Comparison of ENCODE assay signal across 7 cellular contexts in genomic region chr20:20003088-20003954, GRCh38. TPM values are rescaled to one million over a fixed set of nuclear protein-coding genes. Genes with fewer than 3 reads are reported as not detected.
DNase-seq lines count a peak whose midpoint lies in the region; ATAC-seq and TF ChIP-seq lines count a peak whose summit lies in the region.

No MANE protein-coding gene starts in this region.

- no peaks in the 10 kb centered on the region for H3K9me3 Mint-ChIP-seq in activated CD8-positive, alpha-beta T cell treated with anti-CD3 and anti-CD28 coated beads for 36 hours

- H3K9me3 ChIP-seq in HCT116 (ENCODE audit: control insufficient read depth in 1 of 2, insufficient read depth in 1 of 2, low read depth in 1 of 2, low read length in 2 of 2) (no peaks in the 10 kb centered on the region), right atrium auricular region (no peaks in the 10 kb centered on the region)

- TF ChIP-seq POLR2A in HCT116 (IDR thresholded peaks at IDR 0.05; ENCODE audit: borderline replicate concordance, extremely low read depth, insufficient read depth, insufficient read length) (no peak), GM18505 (IDR thresholded peaks at IDR 0.05; ENCODE audit: borderline replicate concordance, extremely low read depth, insufficient read depth, insufficient read length) (no peak)

- TF ChIP-seq CTCF in HCT116 (IDR thresholded peaks at IDR 0.05 in 2 of 3, conservative IDR thresholded peaks at IDR 0.05 in 1 of 3; ENCODE audit: borderline replicate concordance in 1 of 3, insufficient read depth in 1 of 3, low read depth in 2 of 3, low read length in 2 of 3) (no peak), right atrium auricular region (IDR thresholded peaks at IDR 0.05) (no peak)
- no peak for TF ChIP-seq CTCF in activated CD8-positive, alpha-beta T cell treated with anti-CD3 and anti-CD28 coated beads for 36 hours (IDR thresholded peaks at IDR 0.05)

- H4K20me1 ChIP-seq in HCT116 (ENCODE audit: insufficient read depth): no peaks in the 10 kb centered on the region

- no peaks in the 10 kb centered on the region for H3K9me2 ChIP-seq in HCT116 (ENCODE audit: insufficient read depth)

- ATAC-seq in HCT116 (no peak), GM18505 (IDR thresholded peaks at IDR 0.05; ENCODE audit: unreplicated experiment) (no peak)
- ATAC-seq in activated CD8-positive, alpha-beta T cell treated with anti-CD3 and anti-CD28 coated beads for 36 hours: peak; percentile 94

- TF ChIP-seq RAD21 in HCT116 (IDR thresholded peaks at IDR 0.05; ENCODE audit: low read depth): no peak

- CTCF ChIA-PET in HCT116 (lab: Charles Lee): interaction anchor here (1.4 kb wide), 1 partner anchor 10 kb away, joined by 7 read pairs; no protein-coding TSS in a partner anchor
- CTCF ChIA-PET in activated CD8-positive, alpha-beta T cell treated with anti-CD3 and anti-CD28 coated beads for 36 hours (lab: Charles Lee): interaction anchor here (0.9 kb wide), 1 partner anchor 15 kb away, joined by 3 read pairs; no protein-coding TSS in a partner anchor

- H3K36me3 ChIP-seq in HCT116 (ENCODE audit: control insufficient read depth in 1 of 2, insufficient read depth in 2 of 2, low read length in 2 of 2): no peaks in the 10 kb centered on the region
- peaks cover 40% of the 10 kb centered on the region for H3K36me3 ChIP-seq in right atrium auricular region

- intact Hi-C loops in HCT116 (cut with micrococcal nuclease): no loop called here
- intact Hi-C loops in activated CD8-positive, alpha-beta T cell treated with anti-CD3 and anti-CD28 coated beads for 36 hours (cut with micrococcal nuclease): no loop called here

- H3K27me3 Mint-ChIP-seq in activated CD8-positive, alpha-beta T cell treated with anti-CD3 and anti-CD28 coated beads for 36 hours: peaks cover 29% of the 10 kb centered on the region

- no TSS peak for BruUV-seq in HCT116 (replicated peaks; lab: Mats Ljungman, UMichigan)

- peaks cover 17% of the 10 kb centered on the region for H3K4me1 Mint-ChIP-seq in activated CD8-positive, alpha-beta T cell treated with anti-CD3 and anti-CD28 coated beads for 36 hours (ENCODE audit: low read depth)

- H3K27me3 ChIP-seq in HCT116 (ENCODE audit: insufficient read depth, low read length) (no peaks in the 10 kb centered on the region; the same call in 1 of the 2 replicates), right atrium auricular region (no peaks in the 10 kb centered on the region)

- DNase-seq in HCT116 (ENCODE audit: low read depth, low spot score): no peak
- DNase-seq in activated CD8-positive, alpha-beta T cell treated with anti-CD3 and anti-CD28 coated beads for 36 hours: peak; percentile 78
- DNase-seq in right atrium auricular region (ENCODE audit: low spot score): peak; percentile 78
- DNase-seq in NCI-H526 (lab: John Stamatoyannopoulos, UW): no peak
- no peak for DNase-seq in NCI-H446 treated with DMSO at 0.1 percent for 48 hours (lab: John Stamatoyannopoulos, UW)

- H3K4me3 ChIP-seq in HCT116 (replicated peaks in 1 of 2; ENCODE audit: low read depth in 1 of 2, low read length in 2 of 2) (no peak overlapping the region), right atrium auricular region (peak overlapping the region; percentile 0 to 22), skin epidermis (peak overlapping the region in 2 of 7 experiments; percentile 6 to 8)

- H3K36me3 Mint-ChIP-seq in activated CD8-positive, alpha-beta T cell treated with anti-CD3 and anti-CD28 coated beads for 36 hours (ENCODE audit: low read depth): no peaks in the 10 kb centered on the region

- peak overlapping the region; percentile 19; the same call in 1 of the 2 replicates for H3K4me2 ChIP-seq in HCT116 (ENCODE audit: low read length)

- H2AFZ ChIP-seq in HCT116 (ENCODE audit: low read depth, low read length, poor library complexity, severe bottlenecking): no peak overlapping the region

- RAD21 ChIA-PET in HCT116 (lab: Charles Lee; ENCODE audit: low non-redundant PET in 1 of 2, low total read pairs in 2 of 2, uncharacterized antibody in 2 of 2, unreplicated experiment in 2 of 2): no interaction called here

- no peak overlapping the region for H3K9ac ChIP-seq in HCT116 (ENCODE audit: low read length)

- H3K27ac Mint-ChIP-seq in activated CD8-positive, alpha-beta T cell treated with anti-CD3 and anti-CD28 coated beads for 36 hours: peak overlapping the region; percentile 65

- no peak overlapping the region for H3K27ac ChIP-seq in HCT116 (ENCODE audit: low read depth, low read length)
- H3K27ac ChIP-seq in right atrium auricular region: peak overlapping the region; percentile 73 to 81
- H3K27ac ChIP-seq in skin epidermis: peak overlapping the region in 17 of 21 experiments; percentile 0 to 69 (median 55)

- POLR2A ChIA-PET in HCT116 (lab: Charles Lee): no interaction called here
- POLR2A ChIA-PET in activated CD8-positive, alpha-beta T cell treated with anti-CD3 and anti-CD28 coated beads for 36 hours (lab: Charles Lee): interaction anchor here (0.9 to 3.3 kb wide), 2 partner anchors 14 to 17 kb away, joined by 4 to 9 read pairs; partner anchors contain the start of gene NAA20

- H3K4me1 ChIP-seq in HCT116 (ENCODE audit: control insufficient read depth in 1 of 2, insufficient read depth in 2 of 2, low read length in 2 of 2) (peaks cover 3 to 10% of the 10 kb centered on the region in 2 experiments; a peak in 2 of 4 replicates), right atrium auricular region (peaks cover 0 to 41% of the 10 kb centered on the region in 2 donors)

- H3K79me2 ChIP-seq in HCT116 (ENCODE audit: insufficient read depth, low read length): no peaks in the 10 kb centered on the region

- H3K4me3 Mint-ChIP-seq in activated CD8-positive, alpha-beta T cell treated with anti-CD3 and anti-CD28 coated beads for 36 hours: peak overlapping the region; percentile 71

TF ChIP-seq in HCT116, 20 proteins besides CTCF, POLR2A, EP300 and RAD21:
- TF ChIP-seq, protein P1, sequence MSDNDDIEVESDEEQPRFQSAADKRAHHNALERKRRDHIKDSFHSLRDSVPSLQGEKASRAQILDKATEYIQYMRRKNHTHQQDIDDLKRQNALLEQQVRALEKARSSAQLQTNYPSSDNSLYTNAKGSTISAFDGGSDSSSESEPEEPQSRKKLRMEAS (IDR thresholded peaks at IDR 0.05): no peak

RNA-seq across cellular contexts. Expression of gene NAA20, which starts 13.8 kb away (rescaled TPM):
- total RNA-seq in HCT116 (2021; ENCODE audit: unreplicated experiment): 71.5 TPM
- polyA plus RNA-seq in HCT116 (2012): 38.9 and 53.5 TPM in 2 replicates
- 100 to 1,000 TPM in 1 of 2 experiments, 10 to 100 TPM in 1; 99.8 to 100 TPM for total RNA-seq in activated CD8-positive, alpha-beta T cell treated with anti-CD3 and anti-CD28 coated beads for 36 hours
- total RNA-seq in right atrium auricular region: 10 to 100 TPM; 32.2 to 33.8 TPM

RNA-seq across cellular contexts. Expression of gene CRNKL1, which starts 48.9 kb away (rescaled TPM):
- total RNA-seq in HCT116 (2021; ENCODE audit: unreplicated experiment) (20.4 TPM), right atrium auricular region (10 to 100 TPM; 12.5 to 14.9 TPM)
- polyA plus RNA-seq in HCT116 (2012): 9.6 and 12.1 TPM in 2 replicates
- total RNA-seq in activated CD8-positive, alpha-beta T cell treated with anti-CD3 and anti-CD28 coated beads for 36 hours: 10 to 100 TPM; 21.1 to 23.3 TPM

RNA-seq across cellular contexts. Expression of gene CFAP61, which starts 49.0 kb away (rescaled TPM):
- total RNA-seq in HCT116 (2021; ENCODE audit: unreplicated experiment) (1.7 TPM), right atrium auricular region (1 to 10 TPM; 1.0 to 1.9 TPM)
- 0.84 and 0.86 TPM in 2 replicates for polyA plus RNA-seq in HCT116 (2012)
- total RNA-seq in activated CD8-positive, alpha-beta T cell treated with anti-CD3 and anti-CD28 coated beads for 36 hours: not detected

Comparison
In these comparisons a context has a peak if more than half of its experiments do, and no peak if none do; other contexts are left out.
1. DNase-seq: peak in activated CD8-positive, alpha-beta T cell treated with anti-CD3 and anti-CD28 coated beads for 36 hours (single experiment) and right atrium auricular region (single experiment); none in HCT116 (single experiment), NCI-H526 (0 of 2) and NCI-H446 treated with DMSO at 0.1 percent for 48 hours (single experiment).
2. H3K4me3 ChIP-seq: peak in right atrium auricular region (2 of 2); none in HCT116 (0 of 2).